ENCODE assay signal across 9 cellular contexts in the genomic region with DNA sequence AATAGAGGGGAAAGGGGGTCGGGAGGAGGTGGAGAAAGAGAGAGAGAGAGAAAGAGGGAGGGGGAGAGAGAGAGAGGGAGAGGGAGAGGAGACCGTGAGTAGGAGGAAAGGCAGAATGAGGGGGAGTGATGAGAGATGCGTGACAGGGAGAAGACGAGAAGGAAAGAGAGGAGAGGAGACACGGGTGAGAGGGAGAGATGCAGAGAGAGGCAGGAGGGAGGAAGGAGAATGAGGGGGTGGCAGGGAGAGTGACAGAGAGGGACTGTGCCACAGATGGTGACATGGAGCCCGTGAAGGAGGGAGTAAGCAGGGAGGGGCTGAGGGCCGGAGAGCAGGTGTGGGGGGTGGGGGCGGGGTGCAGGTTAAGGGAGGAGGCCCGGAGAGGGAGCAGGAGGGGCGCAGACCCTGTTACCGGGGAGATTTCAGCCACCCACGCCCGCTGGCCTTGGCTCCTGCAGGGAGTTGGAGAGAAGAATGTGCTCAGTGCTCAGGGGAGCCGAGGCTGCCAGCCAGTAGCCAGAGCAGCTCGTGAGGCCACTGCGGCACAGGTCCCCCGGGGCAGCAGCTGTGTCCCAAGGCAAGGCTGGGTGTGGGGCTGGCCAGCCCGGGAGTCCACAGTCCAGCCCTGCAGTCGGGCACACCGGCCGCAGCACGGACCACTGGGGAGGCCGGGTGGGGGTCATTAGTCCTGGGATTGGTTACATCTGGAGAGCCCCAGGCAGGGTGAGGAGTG. TPM values are rescaled to one million over a fixed set of nuclear protein-coding genes. Genes with fewer than 3 reads are reported as not detected.
DNase-seq lines count a peak whose midpoint lies in the region; ATAC-seq and TF ChIP-seq lines count a peak whose summit lies in the region.
"Had no signal": no experiment of that assay in that cellular context is flagged by ENCODE, and none has a peak within 500 bp of the region (broad histone marks: within the 10 kb centered on the region; RNA-seq: fewer than 3 reads in every experiment).

TSS of gene SSTR3 (minus strand) at position 304 of the 733 bp plus-strand sequence. CDS start 4,674 bp downstream, outside the sequence.

- POLR2A ChIA-PET in activated B cell treated with CpG ODN at 0.5 μM for 24 hours (lab: Charles Lee) = no interaction called here

- ATAC-seq in activated B cell treated with CpG ODN at 0.5 μM for 24 hours (ENCODE audit: low read depth) = no peak
- no peak for ATAC-seq in stimulated activated memory B cell treated with anti-CD40 and anti-IgM and Interleukin-4, amounts not matched to agents 10 μg/mL and 1 μg/mL and 100 μg/mL, for 72 hours

- TF ChIP-seq CTCF in activated B cell treated with CpG ODN at 0.5 μM for 24 hours (IDR thresholded peaks at IDR 0.05) = no peak

- DNase-seq in activated naive CD4-positive, alpha-beta T cell treated with anti-CD3 and anti-CD28 coated beads for 36 hours = peak; percentile 5
- no peak for DNase-seq in activated naive CD4-positive, alpha-beta T cell (lab: John Stamatoyannopoulos, UW)
- peak; percentile 7 for DNase-seq in activated B cell treated with CpG ODN at 0.5 μM for 24 hours
- DNase-seq in iPS-NIHi7 (ENCODE audit: extremely low spot score) = peak; percentile 58
- no peak for DNase-seq in NCI-H2227 (lab: John Stamatoyannopoulos, UW; ENCODE audit: unreplicated experiment)
- DNase-seq in activated gamma-delta T cell (lab: John Stamatoyannopoulos, UW) = no peak
- DNase-seq in activated CD4-positive, CD25-positive, alpha-beta regulatory T cell (lab: John Stamatoyannopoulos, UW) = no peak

- peaks cover 66% of the 10 kb centered on the region for H3K4me1 Mint-ChIP-seq in activated naive CD4-positive, alpha-beta T cell treated with anti-CD3 and anti-CD28 coated beads for 36 hours (ENCODE audit: low read depth)
- peaks cover 14% of the 10 kb centered on the region for H3K4me1 Mint-ChIP-seq in activated B cell treated with CpG ODN at 0.5 μM for 24 hours
- H3K4me1 Mint-ChIP-seq in stimulated activated memory B cell treated with anti-CD40 and anti-IgM and Interleukin-4, amounts not matched to agents 10 μg/mL and 1 μg/mL and 100 μg/mL, for 72 hours = peaks cover 27% of the 10 kb centered on the region

- intact Hi-C loops in activated naive CD4-positive, alpha-beta T cell treated with anti-CD3 and anti-CD28 coated beads for 36 hours (cut with micrococcal nuclease) = no loop called here
- intact Hi-C loops in activated B cell treated with CpG ODN at 0.5 μM for 24 hours (cut with micrococcal nuclease) = no loop called here

- no peak within 1 kb of the TSS for H3K4me3 Mint-ChIP-seq in activated naive CD4-positive, alpha-beta T cell treated with anti-CD3 and anti-CD28 coated beads for 36 hours
- no peak within 1 kb of the TSS for H3K4me3 Mint-ChIP-seq in activated B cell treated with CpG ODN at 0.5 μM for 24 hours
- no peak within 1 kb of the TSS for H3K4me3 Mint-ChIP-seq in stimulated activated memory B cell treated with anti-CD40 and anti-IgM and Interleukin-4, amounts not matched to agents 10 μg/mL and 1 μg/mL and 100 μg/mL, for 72 hours

- CTCF ChIA-PET in activated naive CD4-positive, alpha-beta T cell treated with anti-CD3 and anti-CD28 coated beads for 36 hours (lab: Charles Lee) = no interaction called here
- CTCF ChIA-PET in activated B cell treated with CpG ODN at 0.5 μM for 24 hours (lab: Charles Lee) = no interaction called here

- H3K36me3 Mint-ChIP-seq in activated naive CD4-positive, alpha-beta T cell treated with anti-CD3 and anti-CD28 coated beads for 36 hours (ENCODE audit: low read depth) = peaks cover 29% of the 10 kb centered on the region
- no peaks in the 10 kb centered on the region for H3K36me3 Mint-ChIP-seq in activated B cell treated with CpG ODN at 0.5 μM for 24 hours (ENCODE audit: low read depth)
- H3K36me3 Mint-ChIP-seq in stimulated activated memory B cell treated with anti-CD40 and anti-IgM and Interleukin-4, amounts not matched to agents 10 μg/mL and 1 μg/mL and 100 μg/mL, for 72 hours = no peaks in the 10 kb centered on the region

- H3K27me3 Mint-ChIP-seq in activated naive CD4-positive, alpha-beta T cell treated with anti-CD3 and anti-CD28 coated beads for 36 hours (ENCODE audit: low read depth) = no peaks in the 10 kb centered on the region
- H3K27me3 Mint-ChIP-seq in activated B cell treated with CpG ODN at 0.5 μM for 24 hours = no peaks in the 10 kb centered on the region
- no peaks in the 10 kb centered on the region for H3K27me3 Mint-ChIP-seq in stimulated activated memory B cell treated with anti-CD40 and anti-IgM and Interleukin-4, amounts not matched to agents 10 μg/mL and 1 μg/mL and 100 μg/mL, for 72 hours

- no peak within 1 kb of the TSS for H3K27ac Mint-ChIP-seq in activated naive CD4-positive, alpha-beta T cell treated with anti-CD3 and anti-CD28 coated beads for 36 hours
- H3K27ac Mint-ChIP-seq in activated B cell treated with CpG ODN at 0.5 μM for 24 hours = no peak within 1 kb of the TSS
- peak within 1 kb of the TSS; percentile 41 for H3K27ac Mint-ChIP-seq in stimulated activated memory B cell treated with anti-CD40 and anti-IgM and Interleukin-4, amounts not matched to agents 10 μg/mL and 1 μg/mL and 100 μg/mL, for 72 hours

- H3K9me3 Mint-ChIP-seq in activated naive CD4-positive, alpha-beta T cell treated with anti-CD3 and anti-CD28 coated beads for 36 hours = no peaks in the 10 kb centered on the region
- no peaks in the 10 kb centered on the region for H3K9me3 Mint-ChIP-seq in activated B cell treated with CpG ODN at 0.5 μM for 24 hours
- no peaks in the 10 kb centered on the region for H3K9me3 Mint-ChIP-seq in stimulated activated memory B cell treated with anti-CD40 and anti-IgM and Interleukin-4, amounts not matched to agents 10 μg/mL and 1 μg/mL and 100 μg/mL, for 72 hours

RNA-seq across cellular contexts. Expression of gene SSTR3, which starts in this region (rescaled TPM):
- 10 to 100 TPM; 28.1 to 28.6 TPM for total RNA-seq in activated naive CD4-positive, alpha-beta T cell treated with anti-CD3 and anti-CD28 coated beads for 36 hours
- total RNA-seq in activated B cell treated with CpG ODN at 0.5 μM for 24 hours = 1.7 and 1.8 TPM in 2 replicates
- total RNA-seq: SJSA1 had no signal

Comparison
In these comparisons a context has a peak if more than half of its experiments do, and no peak if none do; other contexts are left out.
1. RNA of gene SSTR3 (total RNA-seq): 28.1 to 28.6 TPM in activated naive CD4-positive, alpha-beta T cell treated with anti-CD3 and anti-CD28 coated beads for 36 hours; 1.7 to 1.8 TPM in activated B cell treated with CpG ODN at 0.5 μM for 24 hours; every median in the first group is over 10 times any median in the second.
2. DNase-seq: peak in activated naive CD4-positive, alpha-beta T cell treated with anti-CD3 and anti-CD28 coated beads for 36 hours (single experiment), activated B cell treated with CpG ODN at 0.5 μM for 24 hours (single experiment) and iPS-NIHi7 (single experiment); none in activated naive CD4-positive, alpha-beta T cell (0 of 4), NCI-H2227 (single experiment), activated gamma-delta T cell (single experiment) and activated CD4-positive, CD25-positive, alpha-beta regulatory T cell (0 of 4).